8 cellular contexts compared by ENCODE assay signal in genomic region chr3:49869525-49870126, GRCh38.
DNase-seq lines count a peak whose midpoint lies in the region; ATAC-seq and TF ChIP-seq lines count a peak whose summit lies in the region.

CAMKV (minus strand) TSS chr3:49869906; CDS start chr3:49862388, 7,518 bp downstream.

- H4K20me1 ChIP-seq in OCI-LY1 (ENCODE audit: insufficient read depth, low read length) = no peaks in the 10 kb centered on the region

- no peaks in the 10 kb centered on the region for H3K79me2 ChIP-seq in OCI-LY1 (ENCODE audit: insufficient read depth, low read length)

- H3K9me2 ChIP-seq in OCI-LY1 (ENCODE audit: low read depth, low read length) = no peaks in the 10 kb centered on the region

- DNase-seq in NCI-H82 (lab: John Stamatoyannopoulos, UW) (peak; percentile 83), NCI-H82 treated with DMSO at 0.1 percent for 48 hours (lab: John Stamatoyannopoulos, UW; ENCODE audit: unreplicated experiment) (no peak), cerebellar cortex (ENCODE audit: low spot score) (peak; percentile 18)
- no peak for DNase-seq in NK-92 treated with Interleukin-12 subunit alpha and Interleukin-12 subunit beta, amount 100 ng/mL, for 24 hours (lab: John Stamatoyannopoulos, UW)

- H3K27me3 ChIP-seq in OCI-LY1 (ENCODE audit: insufficient read depth, low read length) = no peaks in the 10 kb centered on the region

- H2AFZ ChIP-seq in OCI-LY1 (ENCODE audit: low read length) = no peak within 1 kb of the TSS

- H3K27ac ChIP-seq in OCI-LY1 (ENCODE audit: low read depth, low read length, poor library complexity, severe bottlenecking) = no peak within 1 kb of the TSS

- no peaks in the 10 kb centered on the region for H3K36me3 ChIP-seq in OCI-LY1 (ENCODE audit: insufficient read depth, low read length)

- H3K4me3 Mint-ChIP-seq in nephron = peak within 1 kb of the TSS; percentile 42 to 62 (median 54)

- H3K4me1 ChIP-seq in OCI-LY1 (ENCODE audit: insufficient read depth, low read length, severe bottlenecking) = peaks cover 8% of the 10 kb centered on the region

- H3K36me3 Mint-ChIP-seq in nephron (ENCODE audit: low read depth) = no peaks in the 10 kb centered on the region

- peak within 1 kb of the TSS; percentile 36 for H3K4me3 ChIP-seq in OCI-LY1 (ENCODE audit: low read depth, low read length, poor library complexity, severe bottlenecking)

- no peak for ATAC-seq in HG02885 (IDR thresholded peaks at IDR 0.05; ENCODE audit: poor library complexity, unreplicated experiment)
- ATAC-seq in HG03139 (IDR thresholded peaks at IDR 0.05; ENCODE audit: unreplicated experiment) = no peak

- no peak within 1 kb of the TSS for H3K27ac Mint-ChIP-seq in nephron

- H3K27me3 Mint-ChIP-seq in nephron (ENCODE audit: low read depth) = peaks cover 50% of the 10 kb centered on the region

- H3K9me3 ChIP-seq in OCI-LY1 (ENCODE audit: low read length) = no peaks in the 10 kb centered on the region

- no peaks in the 10 kb centered on the region for H3F3A ChIP-seq in OCI-LY1 (ENCODE audit: insufficient read depth, low read length)

- no peaks in the 10 kb centered on the region for H3K9me3 Mint-ChIP-seq in nephron

- no peak within 1 kb of the TSS for H3K9ac ChIP-seq in OCI-LY1 (ENCODE audit: low read length)

- TF ChIP-seq CTCF in OCI-LY1 (IDR thresholded peaks at IDR 0.05; ENCODE audit: low read length) (no peak), nephron (IDR thresholded peaks at IDR 0.05; ENCODE audit: unreplicated experiment in 3 of 3) (no peak)

- peaks cover 11% of the 10 kb centered on the region for H3K4me1 Mint-ChIP-seq in nephron

- H3K4me2 ChIP-seq in OCI-LY1 (ENCODE audit: low read length) = peak within 1 kb of the TSS; percentile 40

Comparison
In these comparisons a context has a peak if more than half of its experiments do, and no peak if none do; other contexts are left out.
1. DNase-seq: peak in NCI-H82 (single experiment) and cerebellar cortex (single experiment); none in NCI-H82 treated with DMSO at 0.1 percent for 48 hours (single experiment) and NK-92 treated with Interleukin-12 subunit alpha and Interleukin-12 subunit beta, amount 100 ng/mL, for 24 hours (single experiment).